16 cellular contexts compared by ENCODE assay signal in the genomic region with DNA sequence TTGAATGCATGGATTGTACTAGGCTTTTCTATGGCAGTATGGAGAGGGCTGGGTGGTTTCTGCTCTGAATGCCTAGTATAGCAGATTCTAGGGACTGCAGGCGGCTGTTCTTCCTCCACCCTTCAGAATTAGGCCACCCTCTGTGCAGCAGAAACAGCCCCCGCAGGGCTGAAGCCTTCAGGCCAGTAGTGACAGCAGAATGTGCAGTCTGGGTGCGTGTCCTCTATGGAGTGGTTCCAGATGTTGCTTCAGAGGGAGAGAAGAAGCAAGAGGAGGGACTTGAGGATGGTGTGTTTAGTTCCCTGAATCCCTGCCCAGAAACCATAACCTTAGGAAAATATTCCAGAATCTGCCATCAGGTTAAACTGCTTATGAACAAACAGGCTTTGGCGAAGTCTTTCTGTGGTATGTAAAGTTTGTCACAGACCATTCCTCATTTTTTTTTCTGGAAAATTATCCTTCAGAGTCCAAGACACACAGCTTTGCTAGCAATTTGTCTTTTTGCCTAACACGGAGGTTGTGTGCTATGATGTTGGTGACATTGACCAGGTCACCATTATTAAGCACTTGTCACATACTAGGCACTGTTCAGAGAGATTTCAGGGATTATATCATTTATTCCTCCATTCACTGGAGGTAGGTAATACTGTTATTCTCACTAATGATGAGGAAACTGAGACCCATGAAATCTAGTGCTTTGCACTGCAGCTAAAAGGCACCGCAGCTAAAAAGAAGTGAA. TPM values are rescaled to one million over a fixed set of nuclear protein-coding genes. Genes with fewer than 3 reads are reported as not detected.
DNase-seq lines count a peak whose midpoint lies in the region; ATAC-seq and TF ChIP-seq lines count a peak whose summit lies in the region.
"Had no signal": no experiment of that assay in that cellular context is flagged by ENCODE, and none has a peak within 500 bp of the region (broad histone marks: within the 10 kb centered on the region; RNA-seq: fewer than 3 reads in every experiment).

No MANE protein-coding gene starts in this region.

- H3K9me3 Mint-ChIP-seq in mesothelial cell of epicardium: no peaks in the 10 kb centered on the region
- H3K9me3 Mint-ChIP-seq: brain; CD4-positive, alpha-beta memory T cell; H9; stimulated activated memory B cell treated with anti-CD40 and anti-IgM and Interleukin-4, amounts not matched to agents 10 μg/mL and 1 μg/mL and 100 μg/mL, for 72 hours; WTC11 had no signal

- TF ChIP-seq CTCF in fibroblast of mammary gland (conservative IDR thresholded peaks at IDR 0.05; ENCODE audit: control insufficient read depth, insufficient read depth, low read depth, low read length) (no peak), mesothelial cell of epicardium (IDR thresholded peaks at IDR 0.05; ENCODE audit: unreplicated experiment) (no peak)

- no peak for ATAC-seq in GM19467 (IDR thresholded peaks at IDR 0.05; ENCODE audit: unreplicated experiment)
- ATAC-seq: stimulated activated memory B cell treated with anti-CD40 and anti-IgM and Interleukin-4, amounts not matched to agents 10 μg/mL and 1 μg/mL and 100 μg/mL, for 72 hours; WTC11 had no signal

- no peak overlapping the region for H3K4me3 ChIP-seq in MG63
- H3K4me3 ChIP-seq in fibroblast of mammary gland (ENCODE audit: control insufficient read depth, low read depth, low read length): no peak overlapping the region
- H3K4me3 ChIP-seq: ovary had no signal

- no peaks in the 10 kb centered on the region for H3K36me3 Mint-ChIP-seq in mesothelial cell of epicardium
- H3K36me3 Mint-ChIP-seq: brain, WTC11 had no signal

- H3K4me3 Mint-ChIP-seq in mesothelial cell of epicardium: no peak overlapping the region
- H3K4me3 Mint-ChIP-seq: brain; CD4-positive, alpha-beta memory T cell; H9; stimulated activated memory B cell treated with anti-CD40 and anti-IgM and Interleukin-4, amounts not matched to agents 10 μg/mL and 1 μg/mL and 100 μg/mL, for 72 hours; WTC11 had no signal

- H3K27me3 ChIP-seq in MG63: no peaks in the 10 kb centered on the region
- H3K27me3 ChIP-seq: ovary had no signal

- peak; percentile 88 for DNase-seq in AG20443 (ENCODE audit: low spot score)
- peak; percentile 52 for DNase-seq in MG63
- DNase-seq in fibroblast of mammary gland (ENCODE audit: low read depth): peak; percentile 64
- no peak for DNase-seq in mesothelial cell of epicardium (ENCODE audit: low spot score in 2 of 2, unreplicated experiment in 2 of 2)
- no peak for DNase-seq in 8988T
- DNase-seq in ACHN: no peak
- DNase-seq in NCI-H2171 treated with DMSO at 0.1 percent for 48 hours (lab: John Stamatoyannopoulos, UW): no peak
- DNase-seq: CD4-positive, alpha-beta memory T cell; H9; NCI-H748 treated with DMSO at 0.1 percent for 48 hours; SIG-M5 had no signal

- peak overlapping the region; percentile 52 for H3K27ac Mint-ChIP-seq in mesothelial cell of epicardium
- H3K27ac Mint-ChIP-seq: brain; H9; stimulated activated memory B cell treated with anti-CD40 and anti-IgM and Interleukin-4, amounts not matched to agents 10 μg/mL and 1 μg/mL and 100 μg/mL, for 72 hours; WTC11 had no signal

- no peaks in the 10 kb centered on the region for H3K27me3 Mint-ChIP-seq in mesothelial cell of epicardium (ENCODE audit: low read depth)
- H3K27me3 Mint-ChIP-seq: CD4-positive, alpha-beta memory T cell; stimulated activated memory B cell treated with anti-CD40 and anti-IgM and Interleukin-4, amounts not matched to agents 10 μg/mL and 1 μg/mL and 100 μg/mL, for 72 hours had no signal

- in situ Hi-C loops in ACHN (cut with HindIII; ENCODE audit: low pct_ligation_motif_present, low pct_unique_long_range_greater_than_20kb, low sequenced_read_pairs): no loop called here

- H3K36me3 ChIP-seq in MG63: no peaks in the 10 kb centered on the region
- H3K36me3 ChIP-seq: ovary had no signal

- peaks cover 12% of the 10 kb centered on the region for H3K4me1 Mint-ChIP-seq in mesothelial cell of epicardium

- H3K9me3 ChIP-seq in MG63: no peaks in the 10 kb centered on the region
- H3K9me3 ChIP-seq: ovary had no signal

RNA-seq across cellular contexts. Expression of gene CASP10, which starts 21.1 kb away (rescaled TPM):
- total RNA-seq in MG63 (2014; rRNA removed; shearing (Covaris generic); ENCODE audit: low replicate concordance): 0.91 and 4.7 TPM in 2 replicates
- 2.2 to 3.1 TPM (median 2.8 TPM) in 3 replicates for total RNA-seq in mesothelial cell of epicardium

RNA-seq across cellular contexts. Expression of gene CASP8, which starts 56.3 kb away (rescaled TPM):
- 16.3 and 23.7 TPM in 2 replicates for total RNA-seq in MG63 (2014; rRNA removed; shearing (Covaris generic); ENCODE audit: low replicate concordance)
- 16.1 to 18.3 TPM (median 16.3 TPM) in 3 replicates for total RNA-seq in mesothelial cell of epicardium

Comparison
In these comparisons a context has a peak if more than half of its experiments do, and no peak if none do; other contexts are left out.
1. DNase-seq: peak in AG20443 (single experiment), MG63 (single experiment) and fibroblast of mammary gland (single experiment); none in mesothelial cell of epicardium (0 of 2), 8988T (single experiment), ACHN (single experiment) and NCI-H2171 treated with DMSO at 0.1 percent for 48 hours (single experiment).